2 cellular contexts compared by ENCODE assay signal in genomic region chr3:37032961-37033360, GRCh38.
TF ChIP-seq lines count a peak whose summit lies in the region.

No MANE protein-coding gene starts in this region.

TF ChIP-seq in IMR-90, 13 proteins besides CTCF, POLR2A, EP300 and RAD21:
- TF ChIP-seq RCOR1 (IDR thresholded peaks at IDR 0.05; ENCODE audit: insufficient replicate concordance, low read length), result no peak
- TF ChIP-seq SMC3 (IDR thresholded peaks at IDR 0.05; ENCODE audit: low read depth, low read length), result no peak
- TF ChIP-seq MXI1 (IDR thresholded peaks at IDR 0.05; ENCODE audit: borderline replicate concordance, low read depth, low read length), result no peak
- no peak for TF ChIP-seq USF2 (IDR thresholded peaks at IDR 0.05; ENCODE audit: low read depth, low read length)
- TF ChIP-seq RFX5 (IDR thresholded peaks at IDR 0.05; ENCODE audit: low read depth, low read length), result no peak
- TF ChIP-seq BHLHE40 (IDR thresholded peaks at IDR 0.05; ENCODE audit: low read depth, low read length), result no peak
- TF ChIP-seq NFE2L2 (IDR thresholded peaks at IDR 0.05; ENCODE audit: low read depth, low read length), result no peak
- TF ChIP-seq CEBPB (IDR thresholded peaks at IDR 0.05; ENCODE audit: low read depth, low read length), result no peak
- TF ChIP-seq FOS (IDR thresholded peaks at IDR 0.05; ENCODE audit: low read depth, low read length), result no peak

TF ChIP-seq in SK-N-SH, 30 proteins besides CTCF, POLR2A, EP300 and RAD21:
- no peak for TF ChIP-seq YY1 (IDR thresholded peaks at IDR 0.05; ENCODE audit: low read depth)
- TF ChIP-seq USF2 (IDR thresholded peaks at IDR 0.05; ENCODE audit: borderline replicate concordance, low read depth, low read length), result no peak
- TF ChIP-seq EZH2phosphoT487 (IDR thresholded peaks at IDR 0.05; ENCODE audit: borderline replicate concordance, low read depth), result no peak
- TF ChIP-seq RFX5 (IDR thresholded peaks at IDR 0.05; ENCODE audit: low read length), result no peak
- TF ChIP-seq GABPA (IDR thresholded peaks at IDR 0.05; ENCODE audit: low read depth), result no peak
- no peak for TF ChIP-seq SIN3A (IDR thresholded peaks at IDR 0.05; ENCODE audit: borderline replicate concordance, low read depth, low read length)
- TF ChIP-seq GATA2 (CRISPR knock-in tag; IDR thresholded peaks at IDR 0.05), result no peak
- no peak for TF ChIP-seq RCOR1 (IDR thresholded peaks at IDR 0.05; ENCODE audit: low read length)
- no peak for TF ChIP-seq PBX3 (IDR thresholded peaks at IDR 0.05)
- TF ChIP-seq MEF2A (IDR thresholded peaks at IDR 0.05; ENCODE audit: borderline replicate concordance, low read depth), result no peak
- no peak for TF ChIP-seq FOXM1 (IDR thresholded peaks at IDR 0.05; ENCODE audit: low read depth)
- no peak for TF ChIP-seq TEAD4 (IDR thresholded peaks at IDR 0.05; ENCODE audit: borderline replicate concordance, insufficient read depth)
- no peak for TF ChIP-seq ELF1 (IDR thresholded peaks at IDR 0.05)
- TF ChIP-seq MAX (IDR thresholded peaks at IDR 0.05; ENCODE audit: low read depth), result no peak
